Comparison of ENCODE assay signal across 1 cellular context in genomic region chr5:170263906-170264305, GRCh38.
TF ChIP-seq lines count a peak whose summit lies in the region.

No MANE protein-coding gene starts in this region.

TF ChIP-seq in GM23338, 12 proteins besides CTCF, POLR2A, EP300 and RAD21:
- TF ChIP-seq, protein P1, sequence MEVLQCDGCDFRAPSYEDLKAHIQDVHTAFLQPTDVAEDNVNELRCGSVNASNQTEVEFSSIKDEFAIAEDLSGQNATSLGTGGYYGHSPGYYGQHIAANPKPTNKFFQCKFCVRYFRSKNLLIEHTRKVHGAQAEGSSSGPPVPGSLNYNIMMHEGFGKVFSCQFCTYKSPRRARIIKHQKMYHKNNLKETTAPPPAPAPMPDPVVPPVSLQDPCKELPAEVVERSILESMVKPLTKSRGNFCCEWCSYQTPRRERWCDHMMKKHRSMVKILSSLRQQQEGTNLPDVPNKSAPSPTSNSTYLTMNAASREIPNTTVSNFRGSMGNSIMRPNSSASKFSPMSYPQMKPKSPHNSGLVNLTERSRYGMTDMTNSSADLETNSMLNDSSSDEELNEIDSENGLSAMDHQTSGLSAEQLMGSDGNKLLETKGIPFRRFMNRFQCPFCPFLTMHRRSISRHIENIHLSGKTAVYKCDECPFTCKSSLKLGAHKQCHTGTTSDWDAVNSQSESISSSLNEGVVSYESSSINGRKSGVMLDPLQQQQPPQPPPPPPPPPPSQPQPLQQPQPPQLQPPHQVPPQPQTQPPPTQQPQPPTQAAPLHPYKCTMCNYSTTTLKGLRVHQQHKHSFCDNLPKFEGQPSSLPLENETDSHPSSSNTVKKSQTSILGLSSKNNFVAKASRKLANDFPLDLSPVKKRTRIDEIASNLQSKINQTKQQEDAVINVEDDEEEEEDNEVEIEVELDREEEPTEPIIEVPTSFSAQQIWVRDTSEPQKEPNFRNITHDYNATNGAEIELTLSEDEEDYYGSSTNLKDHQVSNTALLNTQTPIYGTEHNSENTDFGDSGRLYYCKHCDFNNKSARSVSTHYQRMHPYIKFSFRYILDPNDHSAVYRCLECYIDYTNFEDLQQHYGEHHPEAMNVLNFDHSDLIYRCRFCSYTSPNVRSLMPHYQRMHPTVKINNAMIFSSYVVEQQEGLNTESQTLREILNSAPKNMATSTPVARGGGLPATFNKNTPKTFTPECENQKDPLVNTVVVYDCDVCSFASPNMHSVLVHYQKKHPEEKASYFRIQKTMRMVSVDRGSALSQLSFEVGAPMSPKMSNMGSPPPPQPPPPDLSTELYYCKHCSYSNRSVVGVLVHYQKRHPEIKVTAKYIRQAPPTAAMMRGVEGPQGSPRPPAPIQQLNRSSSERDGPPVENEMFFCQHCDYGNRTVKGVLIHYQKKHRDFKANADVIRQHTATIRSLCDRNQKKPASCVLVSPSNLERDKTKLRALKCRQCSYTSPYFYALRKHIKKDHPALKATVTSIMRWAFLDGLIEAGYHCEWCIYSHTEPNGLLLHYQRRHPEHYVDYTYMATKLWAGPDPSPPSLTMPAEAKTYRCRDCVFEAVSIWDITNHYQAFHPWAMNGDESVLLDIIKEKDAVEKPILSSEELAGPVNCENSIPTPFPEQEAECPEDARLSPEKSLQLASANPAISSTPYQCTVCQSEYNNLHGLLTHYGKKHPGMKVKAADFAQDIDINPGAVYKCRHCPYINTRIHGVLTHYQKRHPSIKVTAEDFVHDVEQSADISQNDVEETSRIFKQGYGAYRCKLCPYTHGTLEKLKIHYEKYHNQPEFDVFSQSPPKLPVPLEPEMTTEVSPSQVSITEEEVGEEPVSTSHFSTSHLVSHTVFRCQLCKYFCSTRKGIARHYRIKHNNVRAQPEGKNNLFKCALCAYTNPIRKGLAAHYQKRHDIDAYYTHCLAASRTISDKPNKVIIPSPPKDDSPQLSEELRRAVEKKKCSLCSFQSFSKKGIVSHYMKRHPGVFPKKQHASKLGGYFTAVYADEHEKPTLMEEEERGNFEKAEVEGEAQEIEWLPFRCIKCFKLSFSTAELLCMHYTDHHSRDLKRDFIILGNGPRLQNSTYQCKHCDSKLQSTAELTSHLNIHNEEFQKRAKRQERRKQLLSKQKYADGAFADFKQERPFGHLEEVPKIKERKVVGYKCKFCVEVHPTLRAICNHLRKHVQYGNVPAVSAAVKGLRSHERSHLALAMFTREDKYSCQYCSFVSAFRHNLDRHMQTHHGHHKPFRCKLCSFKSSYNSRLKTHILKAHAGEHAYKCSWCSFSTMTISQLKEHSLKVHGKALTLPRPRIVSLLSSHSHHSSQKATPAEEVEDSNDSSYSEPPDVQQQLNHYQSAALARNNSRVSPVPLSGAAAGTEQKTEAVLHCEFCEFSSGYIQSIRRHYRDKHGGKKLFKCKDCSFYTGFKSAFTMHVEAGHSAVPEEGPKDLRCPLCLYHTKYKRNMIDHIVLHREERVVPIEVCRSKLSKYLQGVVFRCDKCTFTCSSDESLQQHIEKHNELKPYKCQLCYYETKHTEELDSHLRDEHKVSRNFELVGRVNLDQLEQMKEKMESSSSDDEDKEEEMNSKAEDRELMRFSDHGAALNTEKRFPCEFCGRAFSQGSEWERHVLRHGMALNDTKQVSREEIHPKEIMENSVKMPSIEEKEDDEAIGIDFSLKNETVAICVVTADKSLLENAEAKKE (CRISPR knock-in tag; IDR thresholded peaks at IDR 0.05), result no peak
- no peak for TF ChIP-seq STAT1 (IDR thresholded peaks at IDR 0.05; ENCODE audit: unreplicated experiment)
- TF ChIP-seq JUNB (IDR thresholded peaks at IDR 0.05; ENCODE audit: unreplicated experiment), result no peak
- TF ChIP-seq ZNF331 (CRISPR knock-in tag; IDR thresholded peaks at IDR 0.05; ENCODE audit: low read depth), result no peak
- TF ChIP-seq ZNF114 (CRISPR knock-in tag; IDR thresholded peaks at IDR 0.05), result no peak
- no peak for TF ChIP-seq ETS1 (IDR thresholded peaks at IDR 0.05)
- TF ChIP-seq, protein P2, sequence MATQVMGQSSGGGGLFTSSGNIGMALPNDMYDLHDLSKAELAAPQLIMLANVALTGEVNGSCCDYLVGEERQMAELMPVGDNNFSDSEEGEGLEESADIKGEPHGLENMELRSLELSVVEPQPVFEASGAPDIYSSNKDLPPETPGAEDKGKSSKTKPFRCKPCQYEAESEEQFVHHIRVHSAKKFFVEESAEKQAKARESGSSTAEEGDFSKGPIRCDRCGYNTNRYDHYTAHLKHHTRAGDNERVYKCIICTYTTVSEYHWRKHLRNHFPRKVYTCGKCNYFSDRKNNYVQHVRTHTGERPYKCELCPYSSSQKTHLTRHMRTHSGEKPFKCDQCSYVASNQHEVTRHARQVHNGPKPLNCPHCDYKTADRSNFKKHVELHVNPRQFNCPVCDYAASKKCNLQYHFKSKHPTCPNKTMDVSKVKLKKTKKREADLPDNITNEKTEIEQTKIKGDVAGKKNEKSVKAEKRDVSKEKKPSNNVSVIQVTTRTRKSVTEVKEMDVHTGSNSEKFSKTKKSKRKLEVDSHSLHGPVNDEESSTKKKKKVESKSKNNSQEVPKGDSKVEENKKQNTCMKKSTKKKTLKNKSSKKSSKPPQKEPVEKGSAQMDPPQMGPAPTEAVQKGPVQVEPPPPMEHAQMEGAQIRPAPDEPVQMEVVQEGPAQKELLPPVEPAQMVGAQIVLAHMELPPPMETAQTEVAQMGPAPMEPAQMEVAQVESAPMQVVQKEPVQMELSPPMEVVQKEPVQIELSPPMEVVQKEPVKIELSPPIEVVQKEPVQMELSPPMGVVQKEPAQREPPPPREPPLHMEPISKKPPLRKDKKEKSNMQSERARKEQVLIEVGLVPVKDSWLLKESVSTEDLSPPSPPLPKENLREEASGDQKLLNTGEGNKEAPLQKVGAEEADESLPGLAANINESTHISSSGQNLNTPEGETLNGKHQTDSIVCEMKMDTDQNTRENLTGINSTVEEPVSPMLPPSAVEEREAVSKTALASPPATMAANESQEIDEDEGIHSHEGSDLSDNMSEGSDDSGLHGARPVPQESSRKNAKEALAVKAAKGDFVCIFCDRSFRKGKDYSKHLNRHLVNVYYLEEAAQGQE (IDR thresholded peaks at IDR 0.05; ENCODE audit: unreplicated experiment), result no peak
- TF ChIP-seq EZH2 (IDR thresholded peaks at IDR 0.05; ENCODE audit: low read depth, unreplicated experiment), result no peak
- TF ChIP-seq NANOG (IDR thresholded peaks at IDR 0.05; ENCODE audit: borderline replicate concordance), result no peak
- no peak for TF ChIP-seq EZH2phosphoT487 (IDR thresholded peaks at IDR 0.05; ENCODE audit: unreplicated experiment)
- TF ChIP-seq CREB1 (CRISPR knock-in tag; IDR thresholded peaks at IDR 0.05; ENCODE audit: low read depth), result no peak
- TF ChIP-seq POLR2AphosphoS5 (IDR thresholded peaks at IDR 0.05; ENCODE audit: low read depth), result no peak
TF ChIP-seq in GM23338: peak in this region for 0.
